In the genomic region with DNA sequence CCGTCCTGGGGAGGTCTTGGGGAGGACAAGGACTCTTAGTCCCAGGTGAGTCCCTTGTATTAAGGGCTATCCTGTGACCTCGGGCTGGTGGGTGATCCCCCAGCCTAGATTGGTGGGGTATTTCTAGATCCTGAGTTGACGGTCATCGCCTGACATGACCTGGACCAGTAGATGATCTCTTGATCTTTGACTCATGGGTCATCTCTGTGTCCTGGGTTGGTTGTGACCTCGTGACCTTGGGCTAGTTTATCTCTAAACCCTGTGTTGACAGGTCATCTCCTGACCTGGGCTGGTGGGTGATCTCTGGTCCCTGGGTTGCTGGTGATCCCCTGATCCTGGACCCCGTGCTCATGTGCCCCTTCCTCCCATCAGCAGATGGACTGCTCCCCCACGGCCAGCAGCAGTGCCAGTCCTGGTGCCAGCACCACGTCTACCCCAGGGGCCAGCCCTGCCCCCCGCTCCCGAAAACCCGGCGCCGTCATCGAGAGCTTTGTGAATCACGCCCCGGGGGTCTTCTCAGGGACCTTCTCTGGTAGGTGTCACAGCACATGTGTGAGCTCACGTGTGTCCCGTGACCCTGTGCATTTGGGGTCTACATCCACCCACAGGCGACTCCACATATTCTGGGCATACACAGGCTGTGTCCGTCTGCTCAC, we compare ENCODE assay signal across 11 cellular contexts. TPM values are rescaled to one million over a fixed set of nuclear protein-coding genes. Genes with fewer than 3 reads are reported as not detected.
DNase-seq lines count a peak whose midpoint lies in the region; ATAC-seq, FAIRE-seq and TF ChIP-seq lines count a peak whose summit lies in the region.
"Had no signal": no experiment of that assay in that cellular context is flagged by ENCODE, and none has a peak within 500 bp of the region (broad histone marks: within the 10 kb centered on the region; RNA-seq: fewer than 3 reads in every experiment).

No MANE protein-coding gene starts in this region.

- no peaks in the 10 kb centered on the region for H3K27me3 Mint-ChIP-seq in activated CD4-positive, alpha-beta T cell treated with anti-CD3 and anti-CD28 coated beads, Interleukin-2, amount 10 ng/mL, durations not matched to agents 7 days and 5 days
- no peaks in the 10 kb centered on the region for H3K27me3 Mint-ChIP-seq in astrocyte (ENCODE audit: low read depth, unreplicated experiment)

- no peak for TF ChIP-seq CTCF in astrocyte (IDR thresholded peaks at IDR 0.05; ENCODE audit: insufficient read depth, low read depth, low read length)
- no peak for TF ChIP-seq CTCF in testis (IDR thresholded peaks at IDR 0.05)
- TF ChIP-seq CTCF in GM10266 (IDR thresholded peaks at IDR 0.05; ENCODE audit: control insufficient read depth, insufficient read depth, low read depth, missing control alignments) = no peak

- H3K27me3 ChIP-seq in astrocyte (ENCODE audit: insufficient read depth, low read length) = no peaks in the 10 kb centered on the region
- H3K27me3 ChIP-seq in mesendoderm (ENCODE audit: insufficient read depth, low read length, poor library complexity) = no peaks in the 10 kb centered on the region
- no peaks in the 10 kb centered on the region for H3K27me3 ChIP-seq in testis

- no peak overlapping the region for H2BK15ac ChIP-seq in mesendoderm (replicated peaks; ENCODE audit: low read depth)

- H3K79me2 ChIP-seq in astrocyte (ENCODE audit: insufficient read depth, low read length) = peaks cover 75% of the 10 kb centered on the region
- peaks cover 63% of the 10 kb centered on the region for H3K79me2 ChIP-seq in mesendoderm (ENCODE audit: control insufficient read depth, insufficient read depth, low read length)

- no peak overlapping the region for H3K18ac ChIP-seq in mesendoderm (ENCODE audit: low read length)

- H3K9me3 Mint-ChIP-seq in activated CD4-positive, alpha-beta T cell treated with anti-CD3 and anti-CD28 coated beads, Interleukin-2, amount 10 ng/mL, durations not matched to agents 7 days and 5 days = no peaks in the 10 kb centered on the region
- H3K9me3 Mint-ChIP-seq in astrocyte (ENCODE audit: unreplicated experiment) = no peaks in the 10 kb centered on the region

- WGBS in mesendoderm (ENCODE audit: extremely low coverage, insufficient coverage, low lambda C conversion rate) = no CpG with 5 or more reads among the region's 20 CpGs
- 89 to 91% methylated on average over 14 to 20 of the region's 20 CpGs for WGBS in testis, 2 donors

- H2AFZ ChIP-seq in astrocyte (ENCODE audit: low read depth, low read length) = no peak overlapping the region

- no peak overlapping the region for H3K4me3 ChIP-seq in astrocyte (ENCODE audit: insufficient read depth, low read depth, low read length)
- H3K4me3 ChIP-seq in mesendoderm (ENCODE audit: low read length) = no peak overlapping the region
- H3K4me3 ChIP-seq in testis = no peak overlapping the region

- no peak overlapping the region for H2AK5ac ChIP-seq in mesendoderm (ENCODE audit: low read length)

- FAIRE-seq in astrocyte (lab: Jason Lieb, UNC) = no peak

- no peak overlapping the region for H3K56ac ChIP-seq in mesendoderm (ENCODE audit: low read length)

- H3K23ac ChIP-seq in mesendoderm (ENCODE audit: low read length) = no peak overlapping the region

- H3K27ac ChIP-seq in astrocyte (ENCODE audit: low read depth, low read length) (peak overlapping the region; percentile 89), mesendoderm (ENCODE audit: low read depth, low read length) (peak overlapping the region; percentile 13), testis (peak overlapping the region; percentile 77 to 95)

- no peak for TF ChIP-seq POLR2A in testis (IDR thresholded peaks at IDR 0.05)

- peak overlapping the region; percentile 57 for H3K27ac Mint-ChIP-seq in activated CD4-positive, alpha-beta T cell treated with anti-CD3 and anti-CD28 coated beads, Interleukin-2, amount 10 ng/mL, durations not matched to agents 7 days and 5 days
- peak overlapping the region; percentile 69 for H3K27ac Mint-ChIP-seq in astrocyte (ENCODE audit: unreplicated experiment)

- DNase-seq in activated CD4-positive, alpha-beta T cell treated with anti-CD3 and anti-CD28 coated beads, Interleukin-2, amount 10 ng/mL, durations not matched to agents 7 days and 5 days = no peak
- DNase-seq in activated CD4-positive, alpha-beta T cell treated with anti-CD3 and anti-CD28 coated beads for 48 hours = no peak
- DNase-seq in astrocyte (ENCODE audit: low read depth) (no peak), mesendoderm (no peak), testis (no peak), GM10266 (ENCODE audit: extremely low spot score) (no peak), SKM-1 (lab: John Stamatoyannopoulos, UW; ENCODE audit: unreplicated experiment) (no peak)
- DNase-seq: activated CD8-positive, alpha-beta memory T cell treated with anti-CD3 and anti-CD28 coated beads, Interleukin-2, amount 50 U/mL, for 48 hours; NCI-H82; stimulated activated CD4-positive, alpha-beta T cell treated with anti-CD3 and anti-CD28 coated beads, Interleukin-1b, Interleukin-23, amount 100 ng/mL, for 48 hours had no signal

- no peaks in the 10 kb centered on the region for H3K9me3 ChIP-seq in astrocyte (ENCODE audit: insufficient read depth, low read depth, low read length)
- H3K9me3 ChIP-seq in testis = no peaks in the 10 kb centered on the region

- intact Hi-C loops in testis (cut with DNase I; ENCODE audit: low total_unique reads) = no loop called here

- POLR2A ChIA-PET in activated CD4-positive, alpha-beta T cell treated with anti-CD3 and anti-CD28 coated beads, Interleukin-2, amount 10 ng/mL, durations not matched to agents 7 days and 5 days (lab: Charles Lee) = no interaction called here

- peak overlapping the region; percentile 100 for H3K4me2 ChIP-seq in astrocyte (ENCODE audit: low read length)
- no peak overlapping the region for H3K4me2 ChIP-seq in mesendoderm (ENCODE audit: low read length)

- H2BK5ac ChIP-seq in mesendoderm (ENCODE audit: low read length) = no peak overlapping the region

- H3K4me1 ChIP-seq in astrocyte (ENCODE audit: insufficient read depth, low read length) = peaks cover 54% of the 10 kb centered on the region
- H3K4me1 ChIP-seq in mesendoderm (ENCODE audit: control insufficient read depth, low read depth, low read length) = no peaks in the 10 kb centered on the region
- H3K4me1 ChIP-seq in testis = peaks cover 62% of the 10 kb centered on the region

- no peak overlapping the region for H4K5ac ChIP-seq in mesendoderm (ENCODE audit: low read length)

- H3K4ac ChIP-seq in mesendoderm (ENCODE audit: low read depth, low read length) = no peak overlapping the region

- H3K36me3 ChIP-seq in astrocyte (ENCODE audit: insufficient read depth, low read length) = peaks cover 24% of the 10 kb centered on the region
- H3K36me3 ChIP-seq in mesendoderm (ENCODE audit: control insufficient read depth, insufficient read depth, low read length) = peaks cover 22% of the 10 kb centered on the region
- H3K36me3 ChIP-seq in testis (ENCODE audit: low read depth, missing control alignments) = no peaks in the 10 kb centered on the region

- CTCF ChIA-PET in activated CD4-positive, alpha-beta T cell treated with anti-CD3 and anti-CD28 coated beads, Interleukin-2, amount 10 ng/mL, durations not matched to agents 7 days and 5 days (lab: Charles Lee) = interaction anchor here (1.2 to 7.3 kb wide), 3 partner anchors 11 to 21 kb away, joined by 3 to 105 read pairs (median 65); partner anchors contain the start of genes CIRBP and FAM174C

- no peak for ATAC-seq in HG03520 (IDR thresholded peaks at IDR 0.05; ENCODE audit: unreplicated experiment)

- H2BK120ac ChIP-seq in mesendoderm (ENCODE audit: low read depth, low read length) = no peak overlapping the region

- H3K9ac ChIP-seq in astrocyte (ENCODE audit: low read length) (peak overlapping the region; percentile 39), mesendoderm (ENCODE audit: low read length) (no peak overlapping the region)

- H3K36me3 Mint-ChIP-seq in activated CD4-positive, alpha-beta T cell treated with anti-CD3 and anti-CD28 coated beads, Interleukin-2, amount 10 ng/mL, durations not matched to agents 7 days and 5 days (ENCODE audit: low read depth) = peaks cover 45% of the 10 kb centered on the region
- H3K36me3 Mint-ChIP-seq in astrocyte (ENCODE audit: low read depth, unreplicated experiment) = peaks cover 6% of the 10 kb centered on the region

- H3K79me1 ChIP-seq in mesendoderm (ENCODE audit: low read length) = peaks cover 15% of the 10 kb centered on the region

- peak overlapping the region; percentile 16 for H3K4me3 Mint-ChIP-seq in activated CD4-positive, alpha-beta T cell treated with anti-CD3 and anti-CD28 coated beads, Interleukin-2, amount 10 ng/mL, durations not matched to agents 7 days and 5 days
- peak overlapping the region; percentile 62 for H3K4me3 Mint-ChIP-seq in astrocyte (ENCODE audit: unreplicated experiment)

- peaks cover 41% of the 10 kb centered on the region for H3K4me1 Mint-ChIP-seq in activated CD4-positive, alpha-beta T cell treated with anti-CD3 and anti-CD28 coated beads, Interleukin-2, amount 10 ng/mL, durations not matched to agents 7 days and 5 days
- peaks cover 15% of the 10 kb centered on the region for H3K4me1 Mint-ChIP-seq in astrocyte (ENCODE audit: low read depth, unreplicated experiment)

- H4K20me1 ChIP-seq in astrocyte (ENCODE audit: insufficient read depth, low read length) = peaks cover 78% of the 10 kb centered on the region

- no peak overlapping the region for H4K8ac ChIP-seq in mesendoderm (ENCODE audit: low read depth, low read length)

RNA-seq across cellular contexts. Expression of gene MIDN, which starts 6.3 kb away (rescaled TPM):
- total RNA-seq in activated CD4-positive, alpha-beta T cell treated with anti-CD3 and anti-CD28 coated beads, Interleukin-2, amount 10 ng/mL, durations not matched to agents 7 days and 5 days = 10 to 100 TPM; 58.0 to 65.7 TPM
- total RNA-seq in astrocyte (119 and 141 TPM in 2 replicates), testis (10 to 100 TPM; 38.2 to 42.4 TPM)
- 133 TPM for polyA plus RNA-seq in mesendoderm (2013, experiment 1 of 2)
- polyA plus RNA-seq in mesendoderm (2013, experiment 2 of 2) = 131 TPM
- polyA plus RNA-seq in testis (ENCODE audit: insufficient read depth, low read depth, low replicate concordance) = 30.3 TPM

RNA-seq across cellular contexts. Expression of gene ATP5F1D, which starts 13.1 kb away (rescaled TPM):
- total RNA-seq in activated CD4-positive, alpha-beta T cell treated with anti-CD3 and anti-CD28 coated beads, Interleukin-2, amount 10 ng/mL, durations not matched to agents 7 days and 5 days = 100 to 1,000 TPM; 151 to 166 TPM
- total RNA-seq in astrocyte (154 and 170 TPM in 2 replicates), testis (100 to 1,000 TPM; 104 to 166 TPM)
- 127 TPM for polyA plus RNA-seq in mesendoderm (2013, experiment 1 of 2)
- 122 TPM for polyA plus RNA-seq in mesendoderm (2013, experiment 2 of 2)
- polyA plus RNA-seq in testis (ENCODE audit: insufficient read depth, low read depth, low replicate concordance) = 94.5 TPM

RNA-seq across cellular contexts. Expression of gene CIRBP, which starts 14.5 kb away (rescaled TPM):
- 100 to 1,000 TPM; 169 to 224 TPM for total RNA-seq in activated CD4-positive, alpha-beta T cell treated with anti-CD3 and anti-CD28 coated beads, Interleukin-2, amount 10 ng/mL, durations not matched to agents 7 days and 5 days
- total RNA-seq in astrocyte (184 and 215 TPM in 2 replicates), testis (100 to 1,000 TPM; 621 to 661 TPM)
- polyA plus RNA-seq in mesendoderm (2013, experiment 1 of 2) = 93.3 TPM
- 93.6 TPM for polyA plus RNA-seq in mesendoderm (2013, experiment 2 of 2)
- polyA plus RNA-seq in testis (ENCODE audit: insufficient read depth, low read depth, low replicate concordance) = 483 TPM

RNA-seq across cellular contexts. Expression of gene CBARP, which starts 16.9 kb away (rescaled TPM):
- total RNA-seq in activated CD4-positive, alpha-beta T cell treated with anti-CD3 and anti-CD28 coated beads, Interleukin-2, amount 10 ng/mL, durations not matched to agents 7 days and 5 days = not detected
- total RNA-seq in astrocyte (18.8 and 19.8 TPM in 2 replicates), testis (1 to 10 TPM; 5.2 to 6.6 TPM)
- 3.2 TPM for polyA plus RNA-seq in mesendoderm (2013, experiment 1 of 2)
- 3.5 TPM for polyA plus RNA-seq in mesendoderm (2013, experiment 2 of 2)
- 1.5 TPM for polyA plus RNA-seq in testis (ENCODE audit: insufficient read depth, low read depth, low replicate concordance)

RNA-seq across cellular contexts. Expression of gene FAM174C, which starts 20.7 kb away (rescaled TPM):
- 10 to 100 TPM; 47.8 to 51.5 TPM for total RNA-seq in activated CD4-positive, alpha-beta T cell treated with anti-CD3 and anti-CD28 coated beads, Interleukin-2, amount 10 ng/mL, durations not matched to agents 7 days and 5 days
- 50.5 and 50.8 TPM in 2 replicates for total RNA-seq in astrocyte
- 55.7 TPM for polyA plus RNA-seq in mesendoderm (2013, experiment 1 of 2)
- polyA plus RNA-seq in mesendoderm (2013, experiment 2 of 2) = 57.0 TPM
- total RNA-seq in testis = 100 to 1,000 TPM; 111 to 128 TPM
- 51.6 TPM for polyA plus RNA-seq in testis (ENCODE audit: insufficient read depth, low read depth, low replicate concordance)

Comparison
In these comparisons a context has a peak if more than half of its experiments do, and no peak if none do; other contexts are left out.
1. H3K27ac ChIP-seq: peak in every context shown above with its lines; median percentile 89 in astrocyte; 86 in testis; 13 in mesendoderm.